21 cellular contexts compared by ENCODE assay signal in genomic region chr7:80608292-80608691, GRCh38. TPM values are rescaled to one million over a fixed set of nuclear protein-coding genes. Genes with fewer than 3 reads are reported as not detected.
"Had no signal": no experiment of that assay in that cellular context is flagged by ENCODE, and none has a peak within 500 bp of the region (broad histone marks: within the 10 kb centered on the region; RNA-seq: fewer than 3 reads in every experiment).

No MANE protein-coding gene starts in this region.

- H3K4me3 ChIP-seq: colonic mucosa, lung, prostate gland, skin epidermis, stomach had no signal

- H3K4me1 Mint-ChIP-seq: nephron progenitor cell had no signal

- H3K9ac ChIP-seq: parathyroid adenoma had no signal

- H3K36me3 Mint-ChIP-seq: naive thymus-derived CD4-positive, alpha-beta T cell had no signal

- H3K27ac ChIP-seq: colonic mucosa, foreskin keratinocyte, parathyroid adenoma, prostate gland, skin epidermis had no signal

- H3K4me3 Mint-ChIP-seq: naive thymus-derived CD4-positive, alpha-beta T cell; nephron progenitor cell had no signal

- ATAC-seq: foreskin keratinocyte; left ventricle myocardium superior; naive thymus-derived CD4-positive, alpha-beta T cell; sciatic nerve had no signal

- H3K27me3 ChIP-seq: colonic mucosa, foreskin keratinocyte, stomach had no signal

- H3K4me1 ChIP-seq: colonic mucosa, foreskin keratinocyte, prostate gland had no signal

- H2AFZ ChIP-seq: parathyroid adenoma had no signal

- H3K27ac Mint-ChIP-seq: naive thymus-derived CD4-positive, alpha-beta T cell; nephron progenitor cell had no signal

- H3K9me3 ChIP-seq: colonic mucosa, prostate gland, stomach had no signal

- DNase-seq: colonic mucosa; dermis blood vessel endothelial cell; foreskin keratinocyte; head of caudate nucleus; hypothalamus; islet precursor cell; left ventricle myocardium superior; mesenchymal stem cell; naive thymus-derived CD4-positive, alpha-beta T cell; nephron progenitor cell; retina; stimulated activated CD4-positive, alpha-beta T cell treated with anti-CD3 and anti-CD28 coated beads, Interleukin-12 subunit alpha, Interleukin-12 subunit beta, amount 100 ng/mL, for 4 hours; stimulated activated naive CD4-positive, alpha-beta T cell; stomach; trophoblast cell had no signal

- H3K36me3 ChIP-seq: colonic mucosa, prostate gland, stomach had no signal

RNA-seq across cellular contexts. Expression of gene CD36, which starts 30.1 kb away (rescaled TPM):
- total RNA-seq: epithelial cell of proximal tubule, foreskin keratinocyte had no signal
